2 cellular contexts compared by ENCODE assay signal in genomic region chr12:113405687-113406086, GRCh38.
TF ChIP-seq lines count a peak whose summit lies in the region.

No MANE protein-coding gene starts in this region.

TF ChIP-seq in liver, 16 proteins besides CTCF, POLR2A, EP300 and RAD21:
- TF ChIP-seq HNF4G (IDR thresholded peaks at IDR 0.05): no peak
- no peak for TF ChIP-seq NR2F2 (IDR thresholded peaks at IDR 0.05)
- TF ChIP-seq ZBTB33 (IDR thresholded peaks at IDR 0.05): no peak
- TF ChIP-seq RXRA (IDR thresholded peaks at IDR 0.05): peak in 1 of 2 donors; percentile 25
- no peak for TF ChIP-seq EGR1 (IDR thresholded peaks at IDR 0.05; ENCODE audit: low read depth in 2 of 2)
- TF ChIP-seq FOXA1 (IDR thresholded peaks at IDR 0.05): no peak
- no peak for TF ChIP-seq ATF3 (IDR thresholded peaks at IDR 0.05)
- peak; percentile 70 for TF ChIP-seq YY1 (IDR thresholded peaks at IDR 0.05)
- peak; percentile 6 for TF ChIP-seq FOXA2 (IDR thresholded peaks at IDR 0.05)
- TF ChIP-seq REST (IDR thresholded peaks at IDR 0.05): no peak

TF ChIP-seq in HepG2, 621 proteins besides CTCF, POLR2A, EP300 and RAD21:
- TF ChIP-seq TBX3 (IDR thresholded peaks at IDR 0.05; ENCODE audit: borderline replicate concordance): no peak
